23 cellular contexts compared by ENCODE assay signal in the genomic region with DNA sequence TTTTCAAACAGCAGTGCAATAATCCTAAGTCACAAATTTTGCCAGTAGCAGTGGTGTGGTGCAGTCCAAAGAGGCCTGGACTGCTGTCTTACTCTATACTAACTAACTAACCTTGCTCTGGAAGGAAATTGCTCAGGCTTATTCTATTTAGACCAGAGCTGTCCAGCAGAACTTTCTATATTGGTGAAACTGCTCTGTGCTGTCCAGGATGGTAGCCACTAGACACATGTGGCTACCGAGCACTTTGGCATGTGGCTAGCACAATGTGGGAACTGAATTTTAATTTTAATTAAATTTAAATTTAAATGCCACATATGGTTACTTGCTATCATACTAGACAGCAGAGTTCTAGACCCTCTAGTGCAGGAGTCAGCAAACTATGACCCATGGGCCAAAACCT. TPM values are rescaled to one million over a fixed set of nuclear protein-coding genes. Genes with fewer than 3 reads are reported as not detected.
DNase-seq lines count a peak whose midpoint lies in the region; ATAC-seq and TF ChIP-seq lines count a peak whose summit lies in the region.
"Had no signal": no experiment of that assay in that cellular context is flagged by ENCODE, and none has a peak within 500 bp of the region (broad histone marks: within the 10 kb centered on the region; RNA-seq: fewer than 3 reads in every experiment).

No MANE protein-coding gene starts in this region.

- H3K27me3 Mint-ChIP-seq in T-helper 2 cell treated with Interferon-gamma antibody and Interleukin-4, amounts not matched to agents 5 μg/mL and 100 μg/mL, for 36 hours (ENCODE audit: low read depth), result no peaks in the 10 kb centered on the region
- H3K27me3 Mint-ChIP-seq: CD4-positive, alpha-beta T cell; CD8-positive, alpha-beta memory T cell had no signal

- no peak for ATAC-seq in GM18867 (IDR thresholded peaks at IDR 0.05; ENCODE audit: unreplicated experiment)
- ATAC-seq: A549, GM12878 had no signal

- TF ChIP-seq CTCF in HEK293 (tag by site-specific recombination; IDR thresholded peaks at IDR 0.05), result no peak
- no peak for TF ChIP-seq CTCF in astrocyte of the spinal cord (IDR thresholded peaks at IDR 0.05; ENCODE audit: low read depth, low read length)

- H3K4me1 Mint-ChIP-seq in T-helper 2 cell treated with Interferon-gamma antibody and Interleukin-4, amounts not matched to agents 5 μg/mL and 100 μg/mL, for 36 hours (ENCODE audit: low read depth), result peaks cover 2% of the 10 kb centered on the region
- H3K4me1 Mint-ChIP-seq: CD14-positive monocyte had no signal

- no peaks in the 10 kb centered on the region for H3K9me3 Mint-ChIP-seq in T-helper 2 cell treated with Interferon-gamma antibody and Interleukin-4, amounts not matched to agents 5 μg/mL and 100 μg/mL, for 36 hours
- H3K9me3 Mint-ChIP-seq: CD14-positive monocyte; CD4-positive, alpha-beta T cell; CD8-positive, alpha-beta memory T cell had no signal

- H3K36me3 Mint-ChIP-seq in T-helper 2 cell treated with Interferon-gamma antibody and Interleukin-4, amounts not matched to agents 5 μg/mL and 100 μg/mL, for 36 hours (ENCODE audit: low read depth), result peaks cover 25% of the 10 kb centered on the region

- H3K27ac ChIP-seq in HEK293 (ENCODE audit: extremely low read depth, low read depth, low read length), result no peak overlapping the region
- H3K27ac ChIP-seq: A549; BLaER1 treated with 17β-estradiol and CSF1 and Interleukin-3, amounts not matched to agents 10 nM and 100 nM; GM23248 had no signal

- H3K36me3 ChIP-seq in HEK293 (ENCODE audit: control insufficient read depth in 2 of 2, insufficient read depth in 1 of 2, low read length in 2 of 2), result peaks cover 4 to 49% of the 10 kb centered on the region in 2 experiments; a peak in 2 of 3 replicates

- DNase-seq in DMS 273 (lab: John Stamatoyannopoulos, UW; ENCODE audit: unreplicated experiment) (peak; percentile 67), astrocyte of the spinal cord (ENCODE audit: low read depth, low spot score) (peak; percentile 13), myocyte (ENCODE audit: low read depth) (peak; percentile 35), G401 (ENCODE audit: low spot score) (no peak)
- DNase-seq in T-helper 2 cell treated with Interferon-gamma antibody and Interleukin-4, amounts not matched to agents 5 μg/mL and 100 μg/mL, for 36 hours (ENCODE audit: low spot score), result no peak
- DNase-seq: 8988T; ACHN; AML-193; BE2C; CD4-positive, alpha-beta T cell; CD8-positive, alpha-beta memory T cell; DMS153; DND-41; GDM1; GM23248; H7; HCEC 1CT had no signal

- CTCF ChIA-PET in HEK293 (lab: Yijun Ruan, JAX), result interaction anchor here (0.9 kb wide), 1 partner anchor 156 kb away, joined by 3 read pairs; no protein-coding TSS in a partner anchor

- POLR2A ChIA-PET in HEK293 (lab: Yijun Ruan, JAX), result no interaction called here

- no peak overlapping the region for H3K27ac Mint-ChIP-seq in T-helper 2 cell treated with Interferon-gamma antibody and Interleukin-4, amounts not matched to agents 5 μg/mL and 100 μg/mL, for 36 hours
- H3K27ac Mint-ChIP-seq: CD4-positive, alpha-beta T cell; CD8-positive, alpha-beta memory T cell had no signal

- in situ Hi-C loops in astrocyte of the spinal cord (cut with HindIII; ENCODE audit: low sequenced_read_pairs) (no loop called here), G401 (cut with HindIII; ENCODE audit: low sequenced_read_pairs) (no loop called here)

- no peaks in the 10 kb centered on the region for H3K9me3 ChIP-seq in HEK293 (ENCODE audit: control insufficient read depth, insufficient read depth, low read depth, low read length)
- H3K9me3 ChIP-seq: A549, BE2C had no signal

- H3K4me3 Mint-ChIP-seq in T-helper 2 cell treated with Interferon-gamma antibody and Interleukin-4, amounts not matched to agents 5 μg/mL and 100 μg/mL, for 36 hours, result no peak overlapping the region
- H3K4me3 Mint-ChIP-seq: CD14-positive monocyte; CD4-positive, alpha-beta T cell; CD8-positive, alpha-beta memory T cell had no signal

- H3K4me3 ChIP-seq in HEK293 (ENCODE audit: low read depth, low read length) (no peak overlapping the region), astrocyte of the spinal cord (ENCODE audit: low read depth, low read length) (no peak overlapping the region)
- H3K4me3 ChIP-seq: A549; BLaER1 treated with 17β-estradiol and CSF1 and Interleukin-3, amounts not matched to agents 10 nM and 100 nM; GM12878; GM23248 had no signal

- H3K4me1 ChIP-seq in HEK293 (ENCODE audit: control insufficient read depth, insufficient read depth, low read length), result no peaks in the 10 kb centered on the region
- H3K4me1 ChIP-seq: BE2C had no signal

TF ChIP-seq in HEK293, 187 proteins besides CTCF, POLR2A, EP300 and RAD21:
- TF ChIP-seq ZNF670 (tag by site-specific recombination; IDR thresholded peaks at IDR 0.05; ENCODE audit: low read depth) (no peak), REST (tag by site-specific recombination; IDR thresholded peaks at IDR 0.05) (peak; percentile 49; the same call in 1 of the 2 replicates), GFI1B (tag by site-specific recombination; IDR thresholded peaks at IDR 0.05) (no peak)

RNA-seq across cellular contexts. Expression of gene CILK1, which starts 23.5 kb away (rescaled TPM):
- 7.2 and 8.2 TPM in 2 replicates for total RNA-seq in myocyte
- polyA plus RNA-seq in myocyte (2012), result 5.5 TPM
- 1.0 and 3.1 TPM in 2 replicates for total RNA-seq in G401 (2014; rRNA removed; shearing (Covaris generic))

RNA-seq across cellular contexts. Expression of gene FBXO9, which starts 27.1 kb away (rescaled TPM):
- 39.8 and 46.2 TPM in 2 replicates for total RNA-seq in myocyte
- 64.6 TPM for polyA plus RNA-seq in myocyte (2012)
- total RNA-seq in G401 (2014; rRNA removed; shearing (Covaris generic)), result 31.6 and 46.3 TPM in 2 replicates

RNA-seq across cellular contexts. Expression of gene GSTA4, which starts 43.1 kb away (rescaled TPM):
- 40.1 and 40.6 TPM in 2 replicates for total RNA-seq in myocyte
- polyA plus RNA-seq in myocyte (2012), result 34.4 TPM
- 37.7 and 42.0 TPM in 2 replicates for total RNA-seq in G401 (2014; rRNA removed; shearing (Covaris generic))

Comparison
In these comparisons a context has a peak if more than half of its experiments do, and no peak if none do; other contexts are left out.
1. DNase-seq: peak in DMS 273 (single experiment), astrocyte of the spinal cord (single experiment) and myocyte (single experiment); none in T-helper 2 cell treated with Interferon-gamma antibody and Interleukin-4, amounts not matched to agents 5 μg/mL and 100 μg/mL, for 36 hours (single experiment) and G401 (single experiment).